In genomic region chr2:226794077-226794670, GRCh38 we compare ENCODE assay signal across 10 cellular contexts. TPM values are rescaled to one million over a fixed set of nuclear protein-coding genes. Genes with fewer than 3 reads are reported as not detected.
DNase-seq lines count a peak whose midpoint lies in the region; ATAC-seq and TF ChIP-seq lines count a peak whose summit lies in the region.
"Had no signal": no experiment of that assay in that cellular context is flagged by ENCODE, and none has a peak within 500 bp of the region (broad histone marks: within the 10 kb centered on the region; RNA-seq: fewer than 3 reads in every experiment).

No MANE protein-coding gene starts in this region.

- H3K36me3 Mint-ChIP-seq in brain, result peaks cover 24% of the 10 kb centered on the region
- no peaks in the 10 kb centered on the region for H3K36me3 Mint-ChIP-seq in memory B cell

- whole genome bisulfite sequencing in heart left ventricle, 4 donors, result 11 to 21% (median 14%) methylated on average over 4 of the region's 4 CpGs
- 14% methylated on average over 4 of the region's 4 CpGs for WGBS in urinary bladder

- H3K4me3 ChIP-seq in heart left ventricle (peak overlapping the region; percentile 6 to 97 (median 78)), urinary bladder (ENCODE audit: low read depth, low read length) (peak overlapping the region; percentile 81)
- H3K4me3 ChIP-seq in effector memory CD4-positive, alpha-beta T cell (ENCODE audit: insufficient read depth, low read depth, low read length, poor library complexity, severe bottlenecking), result no peak overlapping the region

- DNase-seq in heart left ventricle (peak in 1 of 5 donors; percentile 30), Right ventricle myocardium inferior (ENCODE audit: missing footprints) (no peak), memory B cell (ENCODE audit: low spot score in 2 of 2) (no peak), NCI-H146 treated with DMSO at 0.1 percent for 48 hours (lab: John Stamatoyannopoulos, UW; ENCODE audit: unreplicated experiment) (no peak), nucleus accumbens (lab: John Stamatoyannopoulos, UW) (no peak)
- no peak for DNase-seq in effector memory CD4-positive, alpha-beta T cell
- DNase-seq: activated CD8-positive, alpha-beta memory T cell treated with anti-CD3 and anti-CD28 coated beads, Interleukin-2, amount 10 ng/mL, durations not matched to agents 7 days and 5 days; stimulated activated naive B cell treated with anti-CD40 and anti-IgM and Interleukin-4, amounts not matched to agents 10 μg/mL and 1 μg/mL and 100 μg/mL, for 72 hours had no signal

- TF ChIP-seq CTCF in heart left ventricle (IDR thresholded peaks at IDR 0.05), result no peak
- no peak for TF ChIP-seq CTCF in brain (conservative IDR thresholded peaks at IDR 0.05)

- H3K4me1 ChIP-seq in heart left ventricle (peaks cover 0 to 89% (median 53%) of the 10 kb centered on the region in 12 donors), urinary bladder (ENCODE audit: insufficient read depth) (no peaks in the 10 kb centered on the region)
- peaks cover 19% of the 10 kb centered on the region for H3K4me1 ChIP-seq in effector memory CD4-positive, alpha-beta T cell (ENCODE audit: control insufficient read depth, insufficient read depth, low read length, poor library complexity, severe bottlenecking)

- H3K4me1 Mint-ChIP-seq in brain (peaks cover 71% of the 10 kb centered on the region), memory B cell (peaks cover 11% of the 10 kb centered on the region)

- H3K9me3 ChIP-seq in heart left ventricle, result no peaks in the 10 kb centered on the region
- no peaks in the 10 kb centered on the region for H3K9me3 ChIP-seq in effector memory CD4-positive, alpha-beta T cell (ENCODE audit: control insufficient read depth, low read length)

- ATAC-seq in heart left ventricle (no peak), Right ventricle myocardium inferior (no peak), memory B cell (ENCODE audit: low read depth) (no peak)
- ATAC-seq: activated CD8-positive, alpha-beta memory T cell treated with anti-CD3 and anti-CD28 coated beads, Interleukin-2, amount 10 ng/mL, durations not matched to agents 7 days and 5 days; stimulated activated naive B cell treated with anti-CD40 and anti-IgM and Interleukin-4, amounts not matched to agents 10 μg/mL and 1 μg/mL and 100 μg/mL, for 72 hours had no signal

- H3K27ac ChIP-seq in heart left ventricle (peak overlapping the region; percentile 19 to 98 (median 94)), urinary bladder (ENCODE audit: low read depth) (peak overlapping the region; percentile 72)
- H3K27ac ChIP-seq in effector memory CD4-positive, alpha-beta T cell (ENCODE audit: insufficient read depth, low read length, poor library complexity, severe bottlenecking), result no peak overlapping the region

- intact Hi-C loops in heart left ventricle (cut with DNase I) (loop anchor here (5.0 to 10.0 kb wide), 15 partner anchors 37 to 579 kb away; no protein-coding TSS in a partner anchor), Right ventricle myocardium inferior (cut with DNase I) (loop anchor here (1.0 to 5.0 kb wide), 3 partner anchors 37 to 348 kb away; no protein-coding TSS in a partner anchor)

- H3K27ac Mint-ChIP-seq in brain, result peak overlapping the region; percentile 40 to 98 (median 65)
- peak overlapping the region; percentile 50 for H3K27ac Mint-ChIP-seq in memory B cell
- H3K27ac Mint-ChIP-seq: activated CD8-positive, alpha-beta memory T cell treated with anti-CD3 and anti-CD28 coated beads, Interleukin-2, amount 10 ng/mL, durations not matched to agents 7 days and 5 days; stimulated activated naive B cell treated with anti-CD40 and anti-IgM and Interleukin-4, amounts not matched to agents 10 μg/mL and 1 μg/mL and 100 μg/mL, for 72 hours had no signal

- peaks cover 0 to 7% (median 0%) of the 10 kb centered on the region in 9 donors for H3K27me3 ChIP-seq in heart left ventricle
- no peaks in the 10 kb centered on the region for H3K27me3 ChIP-seq in effector memory CD4-positive, alpha-beta T cell (replicated peaks; ENCODE audit: control insufficient read depth, insufficient read depth, low read length, poor library complexity, severe bottlenecking)

- no peak for TF ChIP-seq POLR2A in heart left ventricle (IDR thresholded peaks at IDR 0.05)

- peaks cover 8% of the 10 kb centered on the region for H3K27me3 Mint-ChIP-seq in brain
- no peaks in the 10 kb centered on the region for H3K27me3 Mint-ChIP-seq in memory B cell
- H3K27me3 Mint-ChIP-seq: activated CD8-positive, alpha-beta memory T cell treated with anti-CD3 and anti-CD28 coated beads, Interleukin-2, amount 10 ng/mL, durations not matched to agents 7 days and 5 days; stimulated activated naive B cell treated with anti-CD40 and anti-IgM and Interleukin-4, amounts not matched to agents 10 μg/mL and 1 μg/mL and 100 μg/mL, for 72 hours had no signal

- H3K4me3 Mint-ChIP-seq in brain (peak overlapping the region; percentile 81 to 91 (median 84)), memory B cell (no peak overlapping the region)
- H3K4me3 Mint-ChIP-seq: activated CD8-positive, alpha-beta memory T cell treated with anti-CD3 and anti-CD28 coated beads, Interleukin-2, amount 10 ng/mL, durations not matched to agents 7 days and 5 days; stimulated activated naive B cell treated with anti-CD40 and anti-IgM and Interleukin-4, amounts not matched to agents 10 μg/mL and 1 μg/mL and 100 μg/mL, for 72 hours had no signal

- peaks cover 0 to 9% (median 0%) of the 10 kb centered on the region in 9 donors for H3K36me3 ChIP-seq in heart left ventricle
- peaks cover 4% of the 10 kb centered on the region for H3K36me3 ChIP-seq in urinary bladder (ENCODE audit: insufficient read depth)
- no peaks in the 10 kb centered on the region for H3K36me3 ChIP-seq in effector memory CD4-positive, alpha-beta T cell (ENCODE audit: control insufficient read depth, insufficient read depth, low read length)

- peaks cover 0 to 11% (median 2%) of the 10 kb centered on the region in 5 experiments for H3K9me3 Mint-ChIP-seq in brain
- H3K9me3 Mint-ChIP-seq in memory B cell, result no peaks in the 10 kb centered on the region
- H3K9me3 Mint-ChIP-seq: stimulated activated naive B cell treated with anti-CD40 and anti-IgM and Interleukin-4, amounts not matched to agents 10 μg/mL and 1 μg/mL and 100 μg/mL, for 72 hours had no signal

RNA-seq across cellular contexts. Expression of gene IRS1, which starts 5.4 kb away (rescaled TPM):
- total RNA-seq in heart left ventricle, result 10 to 100 TPM; 13.4 to 45.8 (median 16.8) TPM
- 1 to 10 TPM; 5.0 to 6.5 TPM for polyA plus RNA-seq in heart left ventricle
- 15.9 TPM for total RNA-seq in Right ventricle myocardium inferior
- 2.0 TPM for polyA plus RNA-seq in brain (ENCODE audit: insufficient read depth, low read depth, low replicate concordance)
- 28.5 TPM for total RNA-seq in urinary bladder
- polyA plus RNA-seq in urinary bladder, result 26.8 TPM

RNA-seq across cellular contexts. Expression of gene RHBDD1, which starts 41.7 kb away (rescaled TPM):
- total RNA-seq in heart left ventricle (10 to 100 TPM; 12.5 to 44.5 (median 33.2) TPM), Right ventricle myocardium inferior (30.5 TPM), urinary bladder (73.5 TPM)
- polyA plus RNA-seq in heart left ventricle (10 to 100 TPM in 1 of 2 donors, 1 to 10 TPM in 1; 4.7 to 13.4 TPM), brain (ENCODE audit: insufficient read depth, low read depth, low replicate concordance) (18.1 TPM), urinary bladder (15.1 TPM)
